Comparison of ENCODE assay signal across 2 cellular contexts in the genomic region with DNA sequence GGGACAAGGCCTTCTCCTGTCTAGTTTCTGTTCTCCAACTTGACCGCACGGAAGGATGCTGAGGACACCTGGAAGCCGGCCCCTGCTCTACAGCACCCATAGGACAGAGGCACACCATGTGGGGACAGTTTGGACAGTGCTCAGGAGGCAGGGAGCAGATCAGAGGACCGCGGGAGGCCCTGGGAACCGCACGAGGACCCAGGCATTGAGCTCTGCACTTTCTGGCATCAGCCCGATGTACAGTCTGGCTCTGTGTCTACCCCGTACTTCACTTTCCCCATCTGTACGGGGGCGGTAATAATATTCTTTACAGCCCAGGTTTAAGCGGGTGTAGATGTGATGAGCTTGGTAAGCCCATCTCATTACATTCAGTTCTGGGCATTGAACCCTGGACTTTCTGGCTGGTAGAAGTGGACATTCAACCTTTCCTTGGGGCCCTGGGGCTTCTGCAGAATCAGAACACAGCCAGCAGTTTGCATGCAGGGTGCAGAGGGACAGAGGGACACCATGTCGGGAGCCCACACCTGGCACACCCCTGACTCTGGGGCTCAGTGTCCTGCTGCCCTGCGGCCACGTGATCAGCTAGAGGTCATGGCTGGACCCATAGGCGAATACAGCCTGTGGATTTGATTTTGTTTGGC.
A peak's percentile ranks its signal among the peaks of the same experiment; 100 is the strongest.
TF ChIP-seq lines count a peak whose summit lies in the region.

No MANE protein-coding gene starts in this region.

TF ChIP-seq in WTC11, 78 proteins besides CTCF, POLR2A, EP300 and RAD21 (continued from another document):
- no peak for TF ChIP-seq NFE2L1 (CRISPR knock-in tag; IDR thresholded peaks at IDR 0.05)
- TF ChIP-seq NR3C1 (CRISPR knock-in tag; conservative IDR thresholded peaks at IDR 0.05; ENCODE audit: low read depth) = no peak
- no peak for TF ChIP-seq TEAD1 (CRISPR knock-in tag; IDR thresholded peaks at IDR 0.05)
- TF ChIP-seq ZNF281 (CRISPR knock-in tag; IDR thresholded peaks at IDR 0.05) = no peak
- no peak for TF ChIP-seq ZNF138 (CRISPR knock-in tag; conservative IDR thresholded peaks at IDR 0.05)
- no peak for TF ChIP-seq MXD4 (CRISPR knock-in tag; IDR thresholded peaks at IDR 0.05; ENCODE audit: borderline replicate concordance)
- no peak for TF ChIP-seq JAZF1 (CRISPR knock-in tag; IDR thresholded peaks at IDR 0.05)
- TF ChIP-seq, protein P1, sequence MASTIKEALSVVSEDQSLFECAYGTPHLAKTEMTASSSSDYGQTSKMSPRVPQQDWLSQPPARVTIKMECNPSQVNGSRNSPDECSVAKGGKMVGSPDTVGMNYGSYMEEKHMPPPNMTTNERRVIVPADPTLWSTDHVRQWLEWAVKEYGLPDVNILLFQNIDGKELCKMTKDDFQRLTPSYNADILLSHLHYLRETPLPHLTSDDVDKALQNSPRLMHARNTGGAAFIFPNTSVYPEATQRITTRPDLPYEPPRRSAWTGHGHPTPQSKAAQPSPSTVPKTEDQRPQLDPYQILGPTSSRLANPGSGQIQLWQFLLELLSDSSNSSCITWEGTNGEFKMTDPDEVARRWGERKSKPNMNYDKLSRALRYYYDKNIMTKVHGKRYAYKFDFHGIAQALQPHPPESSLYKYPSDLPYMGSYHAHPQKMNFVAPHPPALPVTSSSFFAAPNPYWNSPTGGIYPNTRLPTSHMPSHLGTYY (CRISPR knock-in tag; IDR thresholded peaks at IDR 0.05) = no peak
- no peak for TF ChIP-seq GRHL2 (CRISPR knock-in tag; IDR thresholded peaks at IDR 0.05; ENCODE audit: insufficient replicate concordance, severe bottlenecking)
- TF ChIP-seq FOXP1 (CRISPR knock-in tag; IDR thresholded peaks at IDR 0.05; ENCODE audit: borderline replicate concordance) = no peak
- TF ChIP-seq NFYB (CRISPR knock-in tag; conservative IDR thresholded peaks at IDR 0.05; ENCODE audit: low read depth) = no peak
- no peak for TF ChIP-seq IRF2 (CRISPR knock-in tag; IDR thresholded peaks at IDR 0.05; ENCODE audit: borderline replicate concordance, low read depth)
- TF ChIP-seq E2F4 (CRISPR knock-in tag; IDR thresholded peaks at IDR 0.05; ENCODE audit: borderline replicate concordance, low read depth) = no peak
- no peak for TF ChIP-seq ATF1 (CRISPR knock-in tag; IDR thresholded peaks at IDR 0.05)
- no peak for TF ChIP-seq CBFB (CRISPR knock-in tag; IDR thresholded peaks at IDR 0.05; ENCODE audit: low read depth)
- TF ChIP-seq AR (CRISPR knock-in tag; IDR thresholded peaks at IDR 0.05) = no peak
- TF ChIP-seq KAT7 (CRISPR knock-in tag; IDR thresholded peaks at IDR 0.05; ENCODE audit: borderline replicate concordance) = no peak

TF ChIP-seq in HepG2, 621 proteins besides CTCF, POLR2A, EP300 and RAD21 (continued from another document and continues in another):
- no peak for TF ChIP-seq ZBTB49 (CRISPR knock-in tag; IDR thresholded peaks at IDR 0.05; ENCODE audit: borderline replicate concordance)
- no peak for TF ChIP-seq TAF15 (IDR thresholded peaks at IDR 0.05; ENCODE audit: low read depth, low read length, poor library complexity, severe bottlenecking)
- no peak for TF ChIP-seq ZNF883 (CRISPR knock-in tag; IDR thresholded peaks at IDR 0.05; ENCODE audit: not compliant biosample characterization)
- TF ChIP-seq FOXK1 (CRISPR knock-in tag; IDR thresholded peaks at IDR 0.05; ENCODE audit: borderline replicate concordance, low read depth) = no peak
- peak; percentile 49; the same call in 1 of the 2 replicates for TF ChIP-seq ZNF687 (CRISPR knock-in tag; IDR thresholded peaks at IDR 0.05)
- TF ChIP-seq ZNF646 (CRISPR knock-in tag; IDR thresholded peaks at IDR 0.05) = peak; percentile 42; the same call in 1 of the 2 replicates
- no peak for TF ChIP-seq ATF7 (IDR thresholded peaks at IDR 0.05)
- TF ChIP-seq ATF7 (CRISPR knock-in tag; IDR thresholded peaks at IDR 0.05) = no peak
- peak; percentile 38; the same call in 1 of the 2 replicates for TF ChIP-seq HNF4G (IDR thresholded peaks at IDR 0.05; ENCODE audit: borderline replicate concordance, low read depth, low read length)
- no peak for TF ChIP-seq HNF4G (CRISPR knock-in tag; IDR thresholded peaks at IDR 0.05; ENCODE audit: borderline replicate concordance, low read depth)
- TF ChIP-seq PHF21A (CRISPR knock-in tag; IDR thresholded peaks at IDR 0.05) = peak; percentile 34; the same call in 1 of the 2 replicates
- TF ChIP-seq NFIB (CRISPR knock-in tag; IDR thresholded peaks at IDR 0.05; ENCODE audit: borderline replicate concordance) = no peak
- TF ChIP-seq ZNF709 (CRISPR knock-in tag; IDR thresholded peaks at IDR 0.05) = peak; percentile 64; the same call in 1 of the 2 replicates
- 0 out of 2 replicates have a peak, but pooled peaks have one; percentile 44 for TF ChIP-seq ZBTB4 (CRISPR knock-in tag; IDR thresholded peaks at IDR 0.05; ENCODE audit: borderline replicate concordance)
- TF ChIP-seq, protein P2, sequence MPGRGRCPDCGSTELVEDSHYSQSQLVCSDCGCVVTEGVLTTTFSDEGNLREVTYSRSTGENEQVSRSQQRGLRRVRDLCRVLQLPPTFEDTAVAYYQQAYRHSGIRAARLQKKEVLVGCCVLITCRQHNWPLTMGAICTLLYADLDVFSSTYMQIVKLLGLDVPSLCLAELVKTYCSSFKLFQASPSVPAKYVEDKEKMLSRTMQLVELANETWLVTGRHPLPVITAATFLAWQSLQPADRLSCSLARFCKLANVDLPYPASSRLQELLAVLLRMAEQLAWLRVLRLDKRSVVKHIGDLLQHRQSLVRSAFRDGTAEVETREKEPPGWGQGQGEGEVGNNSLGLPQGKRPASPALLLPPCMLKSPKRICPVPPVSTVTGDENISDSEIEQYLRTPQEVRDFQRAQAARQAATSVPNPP (CRISPR knock-in tag; IDR thresholded peaks at IDR 0.05) = 0 out of 2 replicates have a peak, but pooled peaks have one; percentile 42
- TF ChIP-seq ZBTB38 (CRISPR knock-in tag; IDR thresholded peaks at IDR 0.05) = peak; percentile 69
- TF ChIP-seq, protein P3, sequence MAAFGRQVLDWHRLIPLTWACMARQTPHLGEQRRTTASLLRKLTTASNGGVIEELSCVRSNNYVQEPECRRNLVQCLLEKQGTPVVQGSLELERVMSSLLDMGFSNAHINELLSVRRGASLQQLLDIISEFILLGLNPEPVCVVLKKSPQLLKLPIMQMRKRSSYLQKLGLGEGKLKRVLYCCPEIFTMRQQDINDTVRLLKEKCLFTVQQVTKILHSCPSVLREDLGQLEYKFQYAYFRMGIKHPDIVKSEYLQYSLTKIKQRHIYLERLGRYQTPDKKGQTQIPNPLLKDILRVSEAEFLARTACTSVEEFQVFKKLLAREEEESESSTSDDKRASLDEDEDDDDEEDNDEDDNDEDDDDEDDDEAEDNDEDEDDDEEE (CRISPR knock-in tag; IDR thresholded peaks at IDR 0.05) = 0 out of 2 replicates have a peak, but pooled peaks have one; percentile 42
- peak; percentile 74 for TF ChIP-seq RBM22 (optimal IDR thresholded peaks at IDR 0.05; ENCODE audit: low read length)
- TF ChIP-seq ZSCAN25 (CRISPR knock-in tag; IDR thresholded peaks at IDR 0.05) = 0 out of 2 replicates have a peak, but pooled peaks have one; percentile 31
- TF ChIP-seq ZNF772 (CRISPR knock-in tag; IDR thresholded peaks at IDR 0.05) = no peak
- TF ChIP-seq NCOR1 (IDR thresholded peaks at IDR 0.05; ENCODE audit: borderline replicate concordance, low read length) = peak; percentile 37; the same call in 1 of the 2 replicates
- TF ChIP-seq AGO2 (optimal IDR thresholded peaks at IDR 0.05; ENCODE audit: low read depth, low read length) = no peak
- no peak for TF ChIP-seq ZNF781 (CRISPR knock-in tag; IDR thresholded peaks at IDR 0.05; ENCODE audit: borderline replicate concordance, not compliant biosample characterization)
- peak; percentile 51 for TF ChIP-seq HNF4A (CRISPR knock-in tag; IDR thresholded peaks at IDR 0.05)
